17 cellular contexts compared by ENCODE assay signal in genomic region chr13:63938851-63939250, GRCh38.
DNase-seq lines count a peak whose midpoint lies in the region; ATAC-seq and TF ChIP-seq lines count a peak whose summit lies in the region.
"Had no signal": no experiment of that assay in that cellular context is flagged by ENCODE, and none has a peak within 500 bp of the region (broad histone marks: within the 10 kb centered on the region; RNA-seq: fewer than 3 reads in every experiment).

No MANE protein-coding gene starts in this region.

- H3K27me3 Mint-ChIP-seq in chondrocyte (ENCODE audit: low read depth), result no peaks in the 10 kb centered on the region
- H3K27me3 Mint-ChIP-seq in osteocyte (ENCODE audit: unreplicated experiment), result no peaks in the 10 kb centered on the region
- no peaks in the 10 kb centered on the region for H3K27me3 Mint-ChIP-seq in activated CD4-positive, alpha-beta T cell treated with anti-CD3 and anti-CD28 coated beads for 36 hours

- H3K36me3 Mint-ChIP-seq in chondrocyte (ENCODE audit: low read depth) (no peaks in the 10 kb centered on the region), osteocyte (ENCODE audit: unreplicated experiment) (no peaks in the 10 kb centered on the region)
- H3K36me3 Mint-ChIP-seq in activated CD4-positive, alpha-beta T cell treated with anti-CD3 and anti-CD28 coated beads for 36 hours (ENCODE audit: low read depth), result no peaks in the 10 kb centered on the region

- DNase-seq in ELR (ENCODE audit: low read depth) (peak; percentile 67), RPMI7951 (ENCODE audit: low read depth) (peak; percentile 36), chondrocyte (ENCODE audit: low spot score) (no peak), osteocyte (ENCODE audit: extremely low spot score, unreplicated experiment) (no peak), left ventricle myocardium superior (no peak), NCI-H82 treated with DMSO at 0.1 percent for 48 hours (lab: John Stamatoyannopoulos, UW; ENCODE audit: unreplicated experiment) (no peak), RKO (ENCODE audit: low spot score) (no peak)
- DNase-seq in activated CD4-positive, alpha-beta T cell treated with anti-CD3 and anti-CD28 coated beads for 36 hours, result no peak
- DNase-seq: ACHN, DMS79, H9, NCI-H1694 treated with DMSO at 0.1 percent for 48 hours, NCI-H2107, NCI-H2227 treated with DMSO at 0.1 percent for 48 hours, NCI-H510A treated with DMSO at 0.1 percent for 48 hours, NCI-H774, OCI-M1 had no signal

- ATAC-seq in left ventricle myocardium superior, result no peak
- no peak for ATAC-seq in activated CD4-positive, alpha-beta T cell treated with anti-CD3 and anti-CD28 coated beads for 36 hours

- H3K9me3 Mint-ChIP-seq in chondrocyte (ENCODE audit: low read depth) (no peaks in the 10 kb centered on the region), osteocyte (ENCODE audit: unreplicated experiment) (peaks cover 11% of the 10 kb centered on the region)
- peaks cover 17% of the 10 kb centered on the region for H3K9me3 Mint-ChIP-seq in activated CD4-positive, alpha-beta T cell treated with anti-CD3 and anti-CD28 coated beads for 36 hours (ENCODE audit: low read depth)

- intact Hi-C loops in left ventricle myocardium superior (cut with micrococcal nuclease), result no loop called here
- intact Hi-C loops in activated CD4-positive, alpha-beta T cell treated with anti-CD3 and anti-CD28 coated beads for 36 hours (cut with DNase I, micrococcal nuclease), result no loop called here

- H3K27ac Mint-ChIP-seq in chondrocyte (ENCODE audit: unreplicated experiment), result peak overlapping the region; percentile 29
- H3K27ac Mint-ChIP-seq in osteocyte (ENCODE audit: unreplicated experiment), result peak overlapping the region; percentile 8
- no peak overlapping the region for H3K27ac Mint-ChIP-seq in activated CD4-positive, alpha-beta T cell treated with anti-CD3 and anti-CD28 coated beads for 36 hours
- H3K27ac Mint-ChIP-seq: H9 had no signal

- TF ChIP-seq CTCF in chondrocyte (IDR thresholded peaks at IDR 0.05), result no peak
- TF ChIP-seq CTCF in osteocyte (IDR thresholded peaks at IDR 0.05), result no peak

- POLR2A ChIA-PET in activated CD4-positive, alpha-beta T cell treated with anti-CD3 and anti-CD28 coated beads for 36 hours (lab: Charles Lee), result no interaction called here

- H3K4me3 Mint-ChIP-seq in chondrocyte (ENCODE audit: unreplicated experiment) (no peak overlapping the region), osteocyte (ENCODE audit: unreplicated experiment) (peak overlapping the region; percentile 1)
- H3K4me3 Mint-ChIP-seq in activated CD4-positive, alpha-beta T cell treated with anti-CD3 and anti-CD28 coated beads for 36 hours, result no peak overlapping the region
- H3K4me3 Mint-ChIP-seq: H9 had no signal

- CTCF ChIA-PET in activated CD4-positive, alpha-beta T cell treated with anti-CD3 and anti-CD28 coated beads for 36 hours (lab: Charles Lee), result no interaction called here

- H3K4me1 Mint-ChIP-seq in chondrocyte (ENCODE audit: low read depth) (peaks cover 19% of the 10 kb centered on the region), osteocyte (ENCODE audit: unreplicated experiment) (peaks cover 21% of the 10 kb centered on the region)
- no peaks in the 10 kb centered on the region for H3K4me1 Mint-ChIP-seq in activated CD4-positive, alpha-beta T cell treated with anti-CD3 and anti-CD28 coated beads for 36 hours

Comparison
In these comparisons a context has a peak if more than half of its experiments do, and no peak if none do; other contexts are left out.
1. DNase-seq: peak in ELR (single experiment) and RPMI7951 (single experiment); none in chondrocyte (single experiment), osteocyte (single experiment), left ventricle myocardium superior (single experiment), NCI-H82 treated with DMSO at 0.1 percent for 48 hours (single experiment), activated CD4-positive, alpha-beta T cell treated with anti-CD3 and anti-CD28 coated beads for 36 hours (single experiment) and RKO (single experiment).